Comparison of ENCODE assay signal across 21 cellular contexts in genomic region chr19:6996810-6997209, GRCh38. TPM values are rescaled to one million over a fixed set of nuclear protein-coding genes. Genes with fewer than 3 reads are reported as not detected.
DNase-seq lines count a peak whose midpoint lies in the region; ATAC-seq and TF ChIP-seq lines count a peak whose summit lies in the region.
"Had no signal": no experiment of that assay in that cellular context is flagged by ENCODE, and none has a peak within 500 bp of the region (broad histone marks: within the 10 kb centered on the region; RNA-seq: fewer than 3 reads in every experiment).

No MANE protein-coding gene starts in this region.

- no peaks in the 10 kb centered on the region for H3K36me3 ChIP-seq in upper lobe of right lung
- H3K36me3 ChIP-seq: BLaER1 had no signal

- no peaks in the 10 kb centered on the region for H3K36me3 Mint-ChIP-seq in activated CD4-positive, alpha-beta memory T cell treated with anti-CD3 and anti-CD28 coated beads for 36 hours
- peaks cover 5% of the 10 kb centered on the region for H3K36me3 Mint-ChIP-seq in activated CD4-positive, alpha-beta memory T cell treated with anti-CD3 and anti-CD28 coated beads, Interleukin-2, amount 10 ng/mL, durations not matched to agents 7 days and 5 days (ENCODE audit: low read depth)
- peaks cover 7% of the 10 kb centered on the region for H3K36me3 Mint-ChIP-seq in activated naive CD4-positive, alpha-beta T cell treated with anti-CD3 and anti-CD28 coated beads for 36 hours (ENCODE audit: low read depth)
- no peaks in the 10 kb centered on the region for H3K36me3 Mint-ChIP-seq in activated T-helper 17 cell treated with anti-CD3 and anti-CD28 coated beads, Interleukin-2, amount 50 U/mL, for 72 hours (ENCODE audit: low read depth)
- H3K36me3 Mint-ChIP-seq: CD14-positive monocyte had no signal

- peaks cover under 1% of the 10 kb centered on the region for H3K27me3 ChIP-seq in upper lobe of right lung
- H3K27me3 ChIP-seq: BLaER1 had no signal

- no peaks in the 10 kb centered on the region for H3K9me3 ChIP-seq in upper lobe of right lung
- H3K9me3 ChIP-seq: Caco-2 had no signal

- intact Hi-C loops in activated CD4-positive, alpha-beta memory T cell treated with anti-CD3 and anti-CD28 coated beads for 36 hours (cut with micrococcal nuclease) = no loop called here
- intact Hi-C loops in activated naive CD4-positive, alpha-beta T cell treated with anti-CD3 and anti-CD28 coated beads for 36 hours (cut with micrococcal nuclease) = no loop called here
- intact Hi-C loops in upper lobe of right lung (cut with DNase I) = no loop called here

- TF ChIP-seq CTCF in upper lobe of right lung (IDR thresholded peaks at IDR 0.05) = no peak
- no peak for TF ChIP-seq CTCF in GM13976 (IDR thresholded peaks at IDR 0.05; ENCODE audit: borderline replicate concordance, control extremely low read depth, extremely low read depth, insufficient read depth, missing control alignments)

- peaks cover 15% of the 10 kb centered on the region for H3K4me1 Mint-ChIP-seq in activated CD4-positive, alpha-beta memory T cell treated with anti-CD3 and anti-CD28 coated beads for 36 hours (ENCODE audit: low read depth)
- H3K4me1 Mint-ChIP-seq in activated CD4-positive, alpha-beta memory T cell treated with anti-CD3 and anti-CD28 coated beads, Interleukin-2, amount 10 ng/mL, durations not matched to agents 7 days and 5 days = peaks cover 4% of the 10 kb centered on the region
- H3K4me1 Mint-ChIP-seq in activated naive CD4-positive, alpha-beta T cell treated with anti-CD3 and anti-CD28 coated beads for 36 hours (ENCODE audit: low read depth) = peaks cover 30% of the 10 kb centered on the region
- H3K4me1 Mint-ChIP-seq in activated T-helper 17 cell treated with anti-CD3 and anti-CD28 coated beads, Interleukin-2, amount 50 U/mL, for 72 hours = peaks cover 5% of the 10 kb centered on the region

- H3K9me3 Mint-ChIP-seq in activated CD4-positive, alpha-beta memory T cell treated with anti-CD3 and anti-CD28 coated beads for 36 hours = peaks cover 8% of the 10 kb centered on the region
- peaks cover 10% of the 10 kb centered on the region for H3K9me3 Mint-ChIP-seq in activated CD4-positive, alpha-beta memory T cell treated with anti-CD3 and anti-CD28 coated beads, Interleukin-2, amount 10 ng/mL, durations not matched to agents 7 days and 5 days
- peaks cover 7% of the 10 kb centered on the region for H3K9me3 Mint-ChIP-seq in activated naive CD4-positive, alpha-beta T cell treated with anti-CD3 and anti-CD28 coated beads for 36 hours
- peaks cover 7% of the 10 kb centered on the region for H3K9me3 Mint-ChIP-seq in activated T-helper 17 cell treated with anti-CD3 and anti-CD28 coated beads, Interleukin-2, amount 50 U/mL, for 72 hours

- H3K27ac Mint-ChIP-seq in activated CD4-positive, alpha-beta memory T cell treated with anti-CD3 and anti-CD28 coated beads for 36 hours = no peak overlapping the region
- no peak overlapping the region for H3K27ac Mint-ChIP-seq in activated CD4-positive, alpha-beta memory T cell treated with anti-CD3 and anti-CD28 coated beads, Interleukin-2, amount 10 ng/mL, durations not matched to agents 7 days and 5 days
- H3K27ac Mint-ChIP-seq in activated naive CD4-positive, alpha-beta T cell treated with anti-CD3 and anti-CD28 coated beads for 36 hours = peak overlapping the region; percentile 83
- no peak overlapping the region for H3K27ac Mint-ChIP-seq in activated T-helper 17 cell treated with anti-CD3 and anti-CD28 coated beads, Interleukin-2, amount 50 U/mL, for 72 hours
- H3K27ac Mint-ChIP-seq: HFFc6 had no signal

- H3K27ac ChIP-seq in upper lobe of right lung = no peak overlapping the region
- H3K27ac ChIP-seq: BLaER1 had no signal

- DNase-seq in activated CD4-positive, alpha-beta memory T cell treated with anti-CD3 and anti-CD28 coated beads for 36 hours = no peak
- no peak for DNase-seq in activated CD4-positive, alpha-beta memory T cell treated with anti-CD3 and anti-CD28 coated beads, Interleukin-2, amount 10 ng/mL, durations not matched to agents 7 days and 5 days
- no peak for DNase-seq in activated naive CD4-positive, alpha-beta T cell treated with anti-CD3 and anti-CD28 coated beads for 36 hours
- no peak for DNase-seq in activated naive CD4-positive, alpha-beta T cell treated with anti-CD3 and anti-CD28 coated beads, Interleukin-2, amount 50 U/mL, for 16 hours
- DNase-seq in upper lobe of right lung (no peak), GM13976 (ENCODE audit: low spot score) (no peak), hepatic stellate cell (ENCODE audit: low spot score) (no peak)
- DNase-seq: 8988T, Caco-2, DMS79, GDM1, GOT3, H7, HFFc6 had no signal

- in situ Hi-C loops in GM13976 (cut with MboI; ENCODE audit: low sequenced_read_pairs, unreplicated experiment) = no loop called here

- ATAC-seq in activated T-helper 17 cell treated with anti-CD3 and anti-CD28 coated beads, Interleukin-2, amount 50 U/mL, for 72 hours (replicated peaks) = no peak
- ATAC-seq in upper lobe of right lung = no peak
- ATAC-seq: HCT116 had no signal

- peak overlapping the region; percentile 14 for H3K4me3 ChIP-seq in upper lobe of right lung
- H3K4me3 ChIP-seq: BLaER1 had no signal

- POLR2A ChIA-PET in activated CD4-positive, alpha-beta memory T cell treated with anti-CD3 and anti-CD28 coated beads for 36 hours (lab: Charles Lee) = no interaction called here
- POLR2A ChIA-PET in activated CD4-positive, alpha-beta memory T cell treated with anti-CD3 and anti-CD28 coated beads, Interleukin-2, amount 10 ng/mL, durations not matched to agents 7 days and 5 days (lab: Charles Lee) = no interaction called here

- no peaks in the 10 kb centered on the region for H3K27me3 Mint-ChIP-seq in activated CD4-positive, alpha-beta memory T cell treated with anti-CD3 and anti-CD28 coated beads for 36 hours
- no peaks in the 10 kb centered on the region for H3K27me3 Mint-ChIP-seq in activated CD4-positive, alpha-beta memory T cell treated with anti-CD3 and anti-CD28 coated beads, Interleukin-2, amount 10 ng/mL, durations not matched to agents 7 days and 5 days
- H3K27me3 Mint-ChIP-seq in activated naive CD4-positive, alpha-beta T cell treated with anti-CD3 and anti-CD28 coated beads for 36 hours (ENCODE audit: low read depth) = no peaks in the 10 kb centered on the region
- H3K27me3 Mint-ChIP-seq in activated T-helper 17 cell treated with anti-CD3 and anti-CD28 coated beads, Interleukin-2, amount 50 U/mL, for 72 hours = no peaks in the 10 kb centered on the region

- no peaks in the 10 kb centered on the region for H3K4me1 ChIP-seq in upper lobe of right lung
- H3K4me1 ChIP-seq: BLaER1, Caco-2 had no signal

- peak overlapping the region; percentile 69 for H3K4me3 Mint-ChIP-seq in activated CD4-positive, alpha-beta memory T cell treated with anti-CD3 and anti-CD28 coated beads for 36 hours
- no peak overlapping the region for H3K4me3 Mint-ChIP-seq in activated CD4-positive, alpha-beta memory T cell treated with anti-CD3 and anti-CD28 coated beads, Interleukin-2, amount 10 ng/mL, durations not matched to agents 7 days and 5 days
- peak overlapping the region; percentile 71 for H3K4me3 Mint-ChIP-seq in activated naive CD4-positive, alpha-beta T cell treated with anti-CD3 and anti-CD28 coated beads for 36 hours
- peak overlapping the region; percentile 63 for H3K4me3 Mint-ChIP-seq in activated T-helper 17 cell treated with anti-CD3 and anti-CD28 coated beads, Interleukin-2, amount 50 U/mL, for 72 hours
- H3K4me3 Mint-ChIP-seq: HFFc6 had no signal

- CTCF ChIA-PET in activated CD4-positive, alpha-beta memory T cell treated with anti-CD3 and anti-CD28 coated beads for 36 hours (lab: Charles Lee) = interaction anchor here (1.2 kb wide), 1 partner anchor 33 kb away, joined by 3 read pairs; no protein-coding TSS in a partner anchor
- CTCF ChIA-PET in activated CD4-positive, alpha-beta memory T cell treated with anti-CD3 and anti-CD28 coated beads, Interleukin-2, amount 10 ng/mL, durations not matched to agents 7 days and 5 days (lab: Charles Lee) = no interaction called here
- CTCF ChIA-PET in activated naive CD4-positive, alpha-beta T cell treated with anti-CD3 and anti-CD28 coated beads for 36 hours (lab: Charles Lee) = no interaction called here

RNA-seq across cellular contexts. Expression of gene MBD3L2B, which starts 24.4 kb away (rescaled TPM):
- total RNA-seq in activated CD4-positive, alpha-beta memory T cell treated with anti-CD3 and anti-CD28 coated beads for 36 hours = not detected
- total RNA-seq in activated CD4-positive, alpha-beta memory T cell treated with anti-CD3 and anti-CD28 coated beads, Interleukin-2, amount 10 ng/mL, durations not matched to agents 7 days and 5 days = not detected
- total RNA-seq in activated naive CD4-positive, alpha-beta T cell treated with anti-CD3 and anti-CD28 coated beads for 36 hours = not detected
- total RNA-seq in activated T-helper 17 cell treated with anti-CD3 and anti-CD28 coated beads, Interleukin-2, amount 50 U/mL, for 72 hours = not detected
- total RNA-seq in upper lobe of right lung = not detected
- total RNA-seq: Caco-2, Daoy, H7, HFFc6, HT1080 had no signal

RNA-seq across cellular contexts. Expression of gene MBD3L5, which starts 33.6 kb away (rescaled TPM):
- not detected for total RNA-seq in activated CD4-positive, alpha-beta memory T cell treated with anti-CD3 and anti-CD28 coated beads for 36 hours
- not detected for total RNA-seq in activated CD4-positive, alpha-beta memory T cell treated with anti-CD3 and anti-CD28 coated beads, Interleukin-2, amount 10 ng/mL, durations not matched to agents 7 days and 5 days
- not detected for total RNA-seq in activated naive CD4-positive, alpha-beta T cell treated with anti-CD3 and anti-CD28 coated beads for 36 hours
- not detected for total RNA-seq in activated T-helper 17 cell treated with anti-CD3 and anti-CD28 coated beads, Interleukin-2, amount 50 U/mL, for 72 hours
- total RNA-seq in upper lobe of right lung = not detected
- total RNA-seq: Caco-2, Daoy, H7, HFFc6, HT1080 had no signal

RNA-seq across cellular contexts. Expression of gene MBD3L4, which starts 43.2 kb away (rescaled TPM):
- not detected for total RNA-seq in activated CD4-positive, alpha-beta memory T cell treated with anti-CD3 and anti-CD28 coated beads for 36 hours
- total RNA-seq in activated CD4-positive, alpha-beta memory T cell treated with anti-CD3 and anti-CD28 coated beads, Interleukin-2, amount 10 ng/mL, durations not matched to agents 7 days and 5 days = not detected
- not detected for total RNA-seq in activated naive CD4-positive, alpha-beta T cell treated with anti-CD3 and anti-CD28 coated beads for 36 hours
- total RNA-seq in activated T-helper 17 cell treated with anti-CD3 and anti-CD28 coated beads, Interleukin-2, amount 50 U/mL, for 72 hours = not detected
- not detected for total RNA-seq in upper lobe of right lung
- total RNA-seq: A673, Caco-2, Daoy, H7, HFFc6, HT1080 had no signal

RNA-seq across cellular contexts. Expression of gene MBD3L2, which starts 52.3 kb away (rescaled TPM):
- total RNA-seq in activated CD4-positive, alpha-beta memory T cell treated with anti-CD3 and anti-CD28 coated beads for 36 hours = not detected
- not detected for total RNA-seq in activated CD4-positive, alpha-beta memory T cell treated with anti-CD3 and anti-CD28 coated beads, Interleukin-2, amount 10 ng/mL, durations not matched to agents 7 days and 5 days
- not detected for total RNA-seq in activated naive CD4-positive, alpha-beta T cell treated with anti-CD3 and anti-CD28 coated beads for 36 hours
- total RNA-seq in activated T-helper 17 cell treated with anti-CD3 and anti-CD28 coated beads, Interleukin-2, amount 50 U/mL, for 72 hours = not detected
- not detected for total RNA-seq in upper lobe of right lung
- total RNA-seq: A673, Caco-2, Daoy, H7, HFFc6, HT1080 had no signal
